18 cellular contexts compared by ENCODE assay signal in the genomic region with DNA sequence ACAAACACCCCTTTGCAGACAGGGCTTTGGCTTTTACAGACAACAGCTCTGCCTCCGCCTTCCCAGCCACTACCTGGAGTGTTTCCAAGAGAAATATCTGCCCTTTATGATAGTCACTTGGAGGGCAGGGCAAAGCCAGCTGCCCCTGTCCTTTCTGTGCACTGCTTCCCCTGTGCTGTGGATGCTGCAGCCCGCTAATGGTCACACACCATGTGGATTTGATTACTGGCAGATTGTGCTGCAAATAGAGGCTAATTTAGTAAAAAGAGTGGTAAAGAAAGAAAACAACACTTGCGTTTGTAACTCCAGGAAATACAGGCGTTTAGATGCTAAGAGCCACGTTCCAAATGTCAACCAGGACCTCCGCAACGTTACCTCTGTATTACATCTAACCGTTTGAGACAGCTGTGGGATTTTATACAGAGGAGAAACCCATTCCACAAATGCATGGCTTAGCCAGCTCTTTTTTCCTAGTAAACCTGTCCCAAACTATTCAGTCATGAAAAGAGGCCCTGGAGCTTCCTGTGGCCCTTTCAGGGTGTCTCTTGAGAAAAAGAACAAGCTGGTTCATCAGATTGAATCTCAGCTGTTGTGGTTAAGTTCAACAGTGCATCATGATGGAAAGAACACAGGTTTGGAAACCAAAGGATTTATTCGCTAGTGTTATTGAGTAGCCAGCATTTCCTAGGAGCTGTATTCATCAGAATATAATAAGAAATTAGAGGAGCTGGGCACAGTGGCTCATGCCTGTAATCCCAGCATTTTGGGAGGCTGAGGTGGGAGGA. TPM values are rescaled to one million over a fixed set of nuclear protein-coding genes. Genes with fewer than 3 reads are reported as not detected.
DNase-seq lines count a peak whose midpoint lies in the region; ATAC-seq and TF ChIP-seq lines count a peak whose summit lies in the region.
"Had no signal": no experiment of that assay in that cellular context is flagged by ENCODE, and none has a peak within 500 bp of the region (broad histone marks: within the 10 kb centered on the region; RNA-seq: fewer than 3 reads in every experiment).

No MANE protein-coding gene starts in this region.

- DNase-seq in Right ventricle myocardium superior: no peak
- no peak for DNase-seq in left ventricle myocardium inferior
- peak; percentile 84 for DNase-seq in SK-N-SH
- peak; percentile 19 to 56 for DNase-seq in foreskin fibroblast
- peak; percentile 14 for DNase-seq in transverse colon
- no peak for DNase-seq in UCSD-AML1 (lab: John Stamatoyannopoulos, UW; ENCODE audit: unreplicated experiment)
- no peak for DNase-seq in DMS53 (lab: John Stamatoyannopoulos, UW)
- no peak for DNase-seq in nucleus accumbens (lab: John Stamatoyannopoulos, UW)
- DNase-seq: activated naive CD4-positive, alpha-beta T cell treated with anti-CD3 and anti-CD28 coated beads for 36 hours; CD4-positive, CD25-positive, alpha-beta regulatory T cell; mammary epithelial cell; NCI-H1436 treated with DMSO at 0.1 percent for 48 hours; NCI-H345; stimulated activated CD8-positive, alpha-beta memory T cell treated with anti-CD3 and anti-CD28 coated beads, Interleukin-4, amount 100 ng/mL, for 48 hours; uterus had no signal

- no peak overlapping the region for H2AFZ ChIP-seq in SK-N-SH (ENCODE audit: low read depth)

- H3K4me1 ChIP-seq in left ventricle myocardium inferior: no peaks in the 10 kb centered on the region
- H3K4me1 ChIP-seq in SK-N-SH (ENCODE audit: control insufficient read depth in 1 of 2, insufficient read depth in 2 of 2, low read depth in 1 of 2, low read length in 1 of 2): peaks cover 0 to 33% of the 10 kb centered on the region in 2 experiments; a peak in 2 of 4 replicates
- no peaks in the 10 kb centered on the region for H3K4me1 ChIP-seq in transverse colon
- H3K4me1 ChIP-seq: ascending aorta, uterus had no signal

- 40% methylated on average over 9 of the region's 9 CpGs for WGBS in SK-N-SH (ENCODE audit: low lambda C conversion rate)
- 39 to 64% methylated on average over 6 to 9 of the region's 9 CpGs for WGBS in transverse colon (ENCODE audit: low coverage in 1 of 2), 2 donors

- TF ChIP-seq POLR2A in transverse colon (IDR thresholded peaks at IDR 0.05): no peak

- CTCF ChIA-PET in SK-N-SH (lab: Yijun Ruan, JAX): interaction anchor here (1.2 to 2.2 kb wide), 4 partner anchors 19 to 524 kb away, joined by 3 to 11 read pairs (median 6); no protein-coding TSS in a partner anchor

- H3F3A ChIP-seq in SK-N-SH (replicated peaks; ENCODE audit: insufficient read depth): no peaks in the 10 kb centered on the region

- no peaks in the 10 kb centered on the region for H4K20me1 ChIP-seq in SK-N-SH (ENCODE audit: insufficient read depth)

- H3K4me3 ChIP-seq in left ventricle myocardium inferior (no peak overlapping the region), SK-N-SH (ENCODE audit: low read depth in 2 of 2, low read length in 1 of 2) (no peak overlapping the region), foreskin fibroblast (ENCODE audit: low read depth in 1 of 2, low read length in 2 of 2) (no peak overlapping the region), transverse colon (no peak overlapping the region)
- H3K4me3 ChIP-seq: ascending aorta, uterus had no signal

- POLR2A ChIA-PET in SK-N-SH (lab: Yijun Ruan, JAX): interaction anchor here (0.7 to 1.1 kb wide), 5 partner anchors 10 to 243 kb away, joined by 3 to 5 read pairs (median 3); no protein-coding TSS in a partner anchor

- in situ Hi-C loops in transverse colon (cut with MboI; ENCODE audit: low pct_ligation_motif_present in 1 of 4, low pct_unique_long_range_greater_than_20kb in 1 of 4, low sequenced_read_pairs in 3 of 4): no loop called here

- H3K27me3 ChIP-seq in left ventricle myocardium inferior (ENCODE audit: low read depth): no peaks in the 10 kb centered on the region
- no peaks in the 10 kb centered on the region for H3K27me3 ChIP-seq in SK-N-SH (ENCODE audit: insufficient read depth)
- H3K27me3 ChIP-seq in transverse colon: no peaks in the 10 kb centered on the region
- H3K27me3 ChIP-seq: uterus had no signal

- TF ChIP-seq RAD21 in SK-N-SH (IDR thresholded peaks at IDR 0.05; ENCODE audit: low read length): peak; percentile 5; the same call in 1 of the 2 replicates

- H3K9ac ChIP-seq in SK-N-SH: no peak overlapping the region

- no peak overlapping the region for H3K27ac ChIP-seq in left ventricle myocardium inferior (replicated peaks)
- H3K27ac ChIP-seq in SK-N-SH (ENCODE audit: low read depth in 2 of 2, low read length in 1 of 2): peak overlapping the region in 1 of 2 experiments; percentile 98; a peak in 2 of 4 replicates
- H3K27ac ChIP-seq in transverse colon: no peak overlapping the region
- H3K27ac ChIP-seq: ascending aorta, uterus had no signal

- H3K36me3 ChIP-seq in left ventricle myocardium inferior: no peaks in the 10 kb centered on the region
- no peaks in the 10 kb centered on the region for H3K36me3 ChIP-seq in SK-N-SH (replicated peaks in 1 of 2; ENCODE audit: control insufficient read depth in 1 of 2, insufficient read depth in 2 of 2, low read length in 1 of 2)
- no peaks in the 10 kb centered on the region for H3K36me3 ChIP-seq in transverse colon
- H3K36me3 ChIP-seq: ascending aorta, uterus had no signal

- H3K9me2 ChIP-seq in SK-N-SH: no peaks in the 10 kb centered on the region

- no peak overlapping the region for H3K4me2 ChIP-seq in SK-N-SH

- TF ChIP-seq EP300 in SK-N-SH (IDR thresholded peaks at IDR 0.05; ENCODE audit: borderline replicate concordance in 1 of 2, low read depth in 1 of 2, low read length in 1 of 2) (peak in 1 of 2 experiments; percentile 67; a peak in 1 of 4 replicates), transverse colon (IDR thresholded peaks at IDR 0.05; ENCODE audit: low read depth) (no peak)

- intact Hi-C loops in Right ventricle myocardium superior (cut with DNase I) (no loop called here), left ventricle myocardium inferior (cut with micrococcal nuclease) (no loop called here), transverse colon (cut with DNase I; ENCODE audit: low total_unique reads) (no loop called here)

- no peaks in the 10 kb centered on the region for H3K79me2 ChIP-seq in SK-N-SH (ENCODE audit: insufficient read depth)

- peak; percentile 71 for ATAC-seq in Right ventricle myocardium superior (ENCODE audit: poor library complexity)
- ATAC-seq: HCT116; natural killer cell treated with Interleukin-12 subunit alpha and Interleukin-12 subunit beta and Interleukin-15 and Interleukin-18, amount 100 ng/mL, for 72 hours had no signal

- no peak for TF ChIP-seq CTCF in left ventricle myocardium inferior (IDR thresholded peaks at IDR 0.05; ENCODE audit: borderline replicate concordance)
- TF ChIP-seq CTCF in SK-N-SH (IDR thresholded peaks at IDR 0.05): no peak
- no peak for TF ChIP-seq CTCF in foreskin fibroblast (IDR thresholded peaks at IDR 0.05; ENCODE audit: low read depth, low read length)
- TF ChIP-seq CTCF in transverse colon (IDR thresholded peaks at IDR 0.05): no peak

- H3K9me3 ChIP-seq in left ventricle myocardium inferior (replicated peaks) (no peaks in the 10 kb centered on the region), SK-N-SH (no peaks in the 10 kb centered on the region), transverse colon (no peaks in the 10 kb centered on the region)
- H3K9me3 ChIP-seq: ascending aorta, uterus had no signal

TF ChIP-seq in SK-N-SH, 30 proteins besides CTCF, POLR2A, EP300 and RAD21 (continues in another document):
- peak; percentile 83 for TF ChIP-seq RCOR1 (IDR thresholded peaks at IDR 0.05; ENCODE audit: low read length)
- TF ChIP-seq SIN3A (IDR thresholded peaks at IDR 0.05; ENCODE audit: borderline replicate concordance, low read depth, low read length): no peak
- no peak for TF ChIP-seq FOSL2 (IDR thresholded peaks at IDR 0.05; ENCODE audit: borderline replicate concordance, low read depth)
- TF ChIP-seq TEAD4 (IDR thresholded peaks at IDR 0.05; ENCODE audit: borderline replicate concordance, insufficient read depth): no peak
- TF ChIP-seq FOXM1 (IDR thresholded peaks at IDR 0.05; ENCODE audit: low read depth): no peak
- TF ChIP-seq TCF12 (IDR thresholded peaks at IDR 0.05): peak; percentile 47; the same call in 1 of the 2 replicates
- TF ChIP-seq EZH2phosphoT487 (IDR thresholded peaks at IDR 0.05; ENCODE audit: borderline replicate concordance, low read depth): no peak
- TF ChIP-seq CHD2 (IDR thresholded peaks at IDR 0.05; ENCODE audit: low read length, partially characterized antibody): peak; percentile 83
- TF ChIP-seq FOXJ3 (CRISPR knock-in tag; IDR thresholded peaks at IDR 0.05): peak; percentile 96
- TF ChIP-seq MAX (IDR thresholded peaks at IDR 0.05; ENCODE audit: low read depth): no peak
- no peak for TF ChIP-seq NFIC (IDR thresholded peaks at IDR 0.05; ENCODE audit: borderline replicate concordance)
- peak; percentile 61 for TF ChIP-seq GATA2 (CRISPR knock-in tag; IDR thresholded peaks at IDR 0.05)
- TF ChIP-seq ZBTB33 (IDR thresholded peaks at IDR 0.05; ENCODE audit: borderline replicate concordance, low read depth): no peak
- TF ChIP-seq GABPA (IDR thresholded peaks at IDR 0.05; ENCODE audit: low read depth): no peak
- TF ChIP-seq TAF1 (IDR thresholded peaks at IDR 0.05; ENCODE audit: borderline replicate concordance, low read depth, low read length): no peak
- TF ChIP-seq MXI1 (IDR thresholded peaks at IDR 0.05; ENCODE audit: low read depth, low read length): peak; percentile 66; the same call in 1 of the 2 replicates

RNA-seq across cellular contexts. Expression of gene PWP1, which starts 30.1 kb away (rescaled TPM):
- total RNA-seq in Right ventricle myocardium superior (9.4 TPM), left ventricle myocardium inferior (11.7 TPM), transverse colon (10 to 100 TPM; 29.9 to 49.7 (median 41.4) TPM)
- 129 and 165 TPM in 2 replicates for polyA plus RNA-seq in SK-N-SH (2012; rRNA removed)
- polyA plus RNA-seq in SK-N-SH (2012; cell fraction: cytosol; rRNA removed): 146 and 181 TPM in 2 replicates
- 103 and 127 TPM in 2 replicates for polyA plus RNA-seq in SK-N-SH (2012; cell fraction: nucleus; rRNA removed)

Comparison
In these comparisons a context has a peak if more than half of its experiments do, and no peak if none do; other contexts are left out.
1. DNase-seq: peak in SK-N-SH (single experiment), foreskin fibroblast (2 of 2) and transverse colon (single experiment); none in Right ventricle myocardium superior (single experiment), left ventricle myocardium inferior (single experiment), UCSD-AML1 (single experiment), DMS53 (single experiment) and nucleus accumbens (0 of 56).